8 cellular contexts compared by ENCODE assay signal in genomic region chr20:48760403-48760889, GRCh38.
A peak's percentile ranks its signal among the peaks of the same experiment; 100 is the strongest.
DNase-seq lines count a peak whose midpoint lies in the region; ATAC-seq and TF ChIP-seq lines count a peak whose summit lies in the region.

No MANE protein-coding gene starts in this region.

- H3K4me3 ChIP-seq in Peyer's patch, result no peak overlapping the region

- H3K9me3 Mint-ChIP-seq in stimulated activated effector memory CD8-positive, alpha-beta T cell treated with anti-CD3 and anti-CD28 coated beads, Interleukin-12 subunit alpha, Interleukin-12 subunit beta, amount 100 ng/mL, for 72 hours, result no peaks in the 10 kb centered on the region

- H3K36me3 ChIP-seq in Peyer's patch, result no peaks in the 10 kb centered on the region

- no peaks in the 10 kb centered on the region for H3K27me3 ChIP-seq in Peyer's patch

- TF ChIP-seq POLR2A in Peyer's patch (IDR thresholded peaks at IDR 0.05), result no peak

- peaks cover 40% of the 10 kb centered on the region for H3K36me3 Mint-ChIP-seq in stimulated activated effector memory CD8-positive, alpha-beta T cell treated with anti-CD3 and anti-CD28 coated beads, Interleukin-12 subunit alpha, Interleukin-12 subunit beta, amount 100 ng/mL, for 72 hours

- DNase-seq in A172 (ENCODE audit: low spot score) (peak; percentile 89), Peyer's patch (peak in 2 of 3 donors; percentile 84), iris pigment epithelial cell (ENCODE audit: low read depth) (peak; percentile 58), NCI-H446 (lab: John Stamatoyannopoulos, UW) (no peak)
- DNase-seq in activated effector memory CD4-positive, alpha-beta T cell treated with Interleukin-2 at 50 U/mL for 16 hours, result peak; percentile 66
- peak; percentile 40 to 85 for DNase-seq in stimulated activated effector memory CD8-positive, alpha-beta T cell treated with anti-CD3 and anti-CD28 coated beads, Interleukin-12 subunit alpha, Interleukin-12 subunit beta, amount 100 ng/mL, for 72 hours (ENCODE audit: low spot score in 2 of 2)

- TF ChIP-seq CTCF in Peyer's patch (IDR thresholded peaks at IDR 0.05), result no peak

- H3K27ac Mint-ChIP-seq in stimulated activated effector memory CD8-positive, alpha-beta T cell treated with anti-CD3 and anti-CD28 coated beads, Interleukin-12 subunit alpha, Interleukin-12 subunit beta, amount 100 ng/mL, for 72 hours, result peak overlapping the region; percentile 92

- ATAC-seq in GM21825 (IDR thresholded peaks at IDR 0.05; ENCODE audit: unreplicated experiment) (peak; percentile 50), HG03439 (IDR thresholded peaks at IDR 0.05; ENCODE audit: unreplicated experiment) (no peak)
- peak; percentile 87 for ATAC-seq in stimulated activated effector memory CD8-positive, alpha-beta T cell treated with anti-CD3 and anti-CD28 coated beads, Interleukin-12 subunit alpha, Interleukin-12 subunit beta, amount 100 ng/mL, for 72 hours

- H3K4me1 Mint-ChIP-seq in stimulated activated effector memory CD8-positive, alpha-beta T cell treated with anti-CD3 and anti-CD28 coated beads, Interleukin-12 subunit alpha, Interleukin-12 subunit beta, amount 100 ng/mL, for 72 hours, result peaks cover 95% of the 10 kb centered on the region

- peaks cover 0 to 27% (median 13%) of the 10 kb centered on the region in 4 donors for H3K4me1 ChIP-seq in Peyer's patch

- peak overlapping the region; percentile 67 for H3K4me3 Mint-ChIP-seq in stimulated activated effector memory CD8-positive, alpha-beta T cell treated with anti-CD3 and anti-CD28 coated beads, Interleukin-12 subunit alpha, Interleukin-12 subunit beta, amount 100 ng/mL, for 72 hours

- peak overlapping the region; percentile 77 to 87 (median 84) for H3K27ac ChIP-seq in Peyer's patch

- peaks cover 0 to under 1% (median 0%) of the 10 kb centered on the region in 4 donors for H3K9me3 ChIP-seq in Peyer's patch

Comparison
In these comparisons a context has a peak if more than half of its experiments do, and no peak if none do; other contexts are left out.
1. DNase-seq: peak in A172 (single experiment), Peyer's patch (2 of 3), activated effector memory CD4-positive, alpha-beta T cell treated with Interleukin-2 at 50 U/mL for 16 hours (single experiment), iris pigment epithelial cell (single experiment) and stimulated activated effector memory CD8-positive, alpha-beta T cell treated with anti-CD3 and anti-CD28 coated beads, Interleukin-12 subunit alpha, Interleukin-12 subunit beta, amount 100 ng/mL, for 72 hours (2 of 2); none in NCI-H446 (0 of 2).